Comparison of ENCODE assay signal across 18 cellular contexts in the genomic region with DNA sequence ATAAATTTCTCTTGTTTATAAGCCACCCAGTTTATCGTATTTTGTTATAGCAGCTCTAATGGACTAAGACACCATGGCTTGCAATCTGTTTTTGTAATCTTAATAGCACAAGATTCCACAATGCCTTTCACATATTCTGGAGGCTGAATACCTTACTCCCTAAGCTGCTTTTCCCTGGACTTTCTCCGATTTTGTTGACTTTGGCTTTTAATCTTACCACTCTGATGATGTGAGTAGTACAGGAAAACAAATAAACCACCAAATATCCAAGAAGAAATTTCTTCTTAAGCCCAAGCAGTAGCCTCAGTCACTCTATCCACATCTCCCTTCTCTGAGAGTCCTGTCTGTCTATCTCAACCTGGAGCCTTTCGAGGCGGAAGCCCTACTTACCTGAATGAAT.
"Had no signal": no experiment of that assay in that cellular context is flagged by ENCODE, and none has a peak within 500 bp of the region (broad histone marks: within the 10 kb centered on the region; RNA-seq: fewer than 3 reads in every experiment).

No MANE protein-coding gene starts in this region.

- DNase-seq: activated CD4-positive, CD25-positive, alpha-beta regulatory T cell treated with anti-CD3 and anti-CD28 coated beads, Interleukin-2, amount 50 U/mL, for 72 hours; amygdala; effector CD8-positive, alpha-beta T cell; esophagus squamous epithelium; foreskin melanocyte; hypothalamus; islet precursor cell; left colon; lower lobe of right lung; nephron progenitor cell; nucleus accumbens; retina; stimulated activated naive CD8-positive, alpha-beta T cell treated with anti-CD3 and anti-CD28 coated beads, Interleukin-15, amount 100 ng/mL, for 72 hours; T-helper 2 cell; upper lobe of left lung had no signal

- H3K4me1 Mint-ChIP-seq: stimulated activated naive CD8-positive, alpha-beta T cell treated with anti-CD3 and anti-CD28 coated beads, Interleukin-15, amount 100 ng/mL, for 72 hours had no signal

- H3K27me3 Mint-ChIP-seq: activated naive CD8-positive, alpha-beta T cell; stimulated activated naive CD8-positive, alpha-beta T cell treated with anti-CD3 and anti-CD28 coated beads, Interleukin-15, amount 100 ng/mL, for 72 hours had no signal

- H3K9me3 Mint-ChIP-seq: dendritic cell treated with granulocyte-macrophage colony-stimulating factor and Interleukin-4, amounts not matched to agents 40 ng/mL and 50 ng/mL, for 4 days; nephron progenitor cell; stimulated activated naive CD8-positive, alpha-beta T cell treated with anti-CD3 and anti-CD28 coated beads, Interleukin-15, amount 100 ng/mL, for 72 hours had no signal

- H3K36me3 Mint-ChIP-seq: activated naive CD8-positive, alpha-beta T cell had no signal

- H3K4me3 Mint-ChIP-seq: activated naive CD8-positive, alpha-beta T cell; dendritic cell treated with granulocyte-macrophage colony-stimulating factor and Interleukin-4, amounts not matched to agents 40 ng/mL and 50 ng/mL, for 4 days; mesothelial cell of epicardium; nephron progenitor cell; stimulated activated naive CD8-positive, alpha-beta T cell treated with anti-CD3 and anti-CD28 coated beads, Interleukin-15, amount 100 ng/mL, for 72 hours had no signal

- H3K27ac Mint-ChIP-seq: activated naive CD8-positive, alpha-beta T cell; dendritic cell treated with granulocyte-macrophage colony-stimulating factor and Interleukin-4, amounts not matched to agents 40 ng/mL and 50 ng/mL, for 4 days; mesothelial cell of epicardium; stimulated activated naive CD8-positive, alpha-beta T cell treated with anti-CD3 and anti-CD28 coated beads, Interleukin-15, amount 100 ng/mL, for 72 hours had no signal

- H3K4me3 ChIP-seq: esophagus squamous epithelium, lower lobe of right lung, upper lobe of left lung had no signal

- ATAC-seq: left colon; lower lobe of right lung; stimulated activated naive CD8-positive, alpha-beta T cell treated with anti-CD3 and anti-CD28 coated beads, Interleukin-15, amount 100 ng/mL, for 72 hours had no signal
